In the genomic region with DNA sequence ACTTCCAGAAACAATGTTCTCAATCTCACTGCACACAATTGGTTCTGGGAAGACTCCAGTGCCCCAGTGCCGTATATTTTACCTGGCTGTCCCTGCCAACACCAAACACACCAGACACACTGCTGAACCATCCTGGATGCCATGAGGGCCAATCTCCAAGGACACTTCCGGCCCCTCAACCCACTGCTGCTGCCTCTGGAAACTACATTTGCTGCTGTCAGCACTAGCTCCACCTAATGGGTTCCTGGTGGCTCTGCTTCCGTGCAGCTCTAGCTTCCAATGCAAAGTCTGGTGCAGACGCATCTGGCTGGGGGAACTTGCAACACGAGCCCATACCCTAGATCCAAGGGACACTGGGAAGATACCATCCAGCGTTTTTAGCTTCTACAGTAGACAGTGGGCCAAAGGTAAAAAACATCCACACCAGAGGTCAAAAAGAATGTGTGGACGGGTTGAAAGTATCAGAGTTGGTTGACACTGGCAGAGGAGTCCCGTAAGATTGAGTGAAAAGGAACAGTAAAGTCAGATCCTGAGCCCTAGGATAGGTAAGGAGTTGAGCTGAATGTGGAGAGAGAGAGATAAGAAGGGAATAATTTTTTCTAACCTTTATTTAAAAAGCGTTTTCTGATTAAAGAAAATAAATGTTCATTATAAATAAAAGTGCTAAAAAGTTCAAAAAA, we compare ENCODE assay signal across 9 cellular contexts.
DNase-seq lines count a peak whose midpoint lies in the region; ATAC-seq, FAIRE-seq and TF ChIP-seq lines count a peak whose summit lies in the region.
"Had no signal": no experiment of that assay in that cellular context is flagged by ENCODE, and none has a peak within 500 bp of the region (broad histone marks: within the 10 kb centered on the region; RNA-seq: fewer than 3 reads in every experiment).

No MANE protein-coding gene starts in this region.

- WGBS in HepG2 (ENCODE audit: low lambda C conversion rate) = 31% methylated on average over 9 of the region's 9 CpGs

- peaks cover 16% of the 10 kb centered on the region for H3K4me1 ChIP-seq in HepG2 (ENCODE audit: insufficient read depth, low read length)

- H3K79me2 ChIP-seq in HepG2 (ENCODE audit: insufficient read depth, low read length) = no peaks in the 10 kb centered on the region

- H3K27ac ChIP-seq in HepG2 (ENCODE audit: extremely low read length, insufficient read depth, low read length) = no peak overlapping the region

- ATAC-seq in HepG2 (peak; percentile 88), GM19023 (IDR thresholded peaks at IDR 0.05; ENCODE audit: unreplicated experiment) (no peak)

- POLR2A ChIA-PET in HepG2 (lab: Yijun Ruan, JAX) = no interaction called here

- intact Hi-C loops in HepG2 (cut with micrococcal nuclease; ENCODE audit: unreplicated experiment) = no loop called here

- no peak for TF ChIP-seq POLR2A in HepG2 (IDR thresholded peaks at IDR 0.05; ENCODE audit: insufficient read depth in 1 of 2, low read depth in 2 of 2, low read length in 2 of 2)

- no peak for TF ChIP-seq RAD21 in HepG2 (CRISPR knock-in tag; IDR thresholded peaks at IDR 0.05)

- no peaks in the 10 kb centered on the region for H4K20me1 ChIP-seq in HepG2 (ENCODE audit: insufficient read depth, low read length)

- in situ Hi-C loops in HepG2 (cut with HindIII; ENCODE audit: extremely low pct_ligation_motif_present, low pct_unique_long_range_greater_than_20kb) = no loop called here

- H3K27me3 ChIP-seq in HepG2 (ENCODE audit: control insufficient read depth in 1 of 2, insufficient read depth in 2 of 2, low read length in 2 of 2) = peaks cover 0 to 4% of the 10 kb centered on the region in 2 experiments; a peak in 1 of 5 replicates

- BruUV-seq in HepG2 (replicated peaks; lab: Mats Ljungman, UMichigan) = no TSS peak

- TF ChIP-seq CTCF in HepG2 (CRISPR knock-in tag; IDR thresholded peaks at IDR 0.05) = peak; percentile 53

- TF ChIP-seq EP300 in HepG2 (IDR thresholded peaks at IDR 0.05; ENCODE audit: low read depth in 2 of 2, low read length in 2 of 2) (no peak), HepG2 (CRISPR knock-in tag; IDR thresholded peaks at IDR 0.05; ENCODE audit: borderline replicate concordance) (no peak)

- no peaks in the 10 kb centered on the region for H3K36me3 ChIP-seq in HepG2 (replicated peaks in 1 of 2; ENCODE audit: control insufficient read depth in 1 of 2, insufficient read depth in 2 of 2, low read length in 2 of 2)

- H3K9me3 ChIP-seq in HepG2 (ENCODE audit: low read length) = no peaks in the 10 kb centered on the region

- CTCF ChIA-PET in HepG2 (lab: Yijun Ruan, JAX; ENCODE audit: low intra/inter-chr PET ratio, low total read pairs) = no interaction called here

- H3K4me3 ChIP-seq in HepG2 (replicated peaks in 1 of 3; ENCODE audit: insufficient read depth in 1 of 3, low read depth in 2 of 3, low read length in 3 of 3) = no peak overlapping the region

- no peak overlapping the region for H3K9ac ChIP-seq in HepG2 (ENCODE audit: insufficient read depth, low read depth, low read length)

- FAIRE-seq in HepG2 (lab: Jason Lieb, UNC) = peak; percentile 26
- FAIRE-seq: islet of Langerhans had no signal

- H2AFZ ChIP-seq in HepG2 (ENCODE audit: low read length) = no peak overlapping the region

- DNase-seq in EH (ENCODE audit: low read depth) (peak; percentile 11), HuH-7 (ENCODE audit: low spot score) (peak; percentile 59), amniotic epithelial cell (ENCODE audit: low read depth) (peak; percentile 5), HepG2 (ENCODE audit: low spot score) (peak; percentile 18), NCI-H345 (lab: John Stamatoyannopoulos, UW) (no peak), occipital lobe (lab: John Stamatoyannopoulos, UW) (no peak), epidermal melanocyte (ENCODE audit: insufficient read length, low spot score) (no peak)

- no peak overlapping the region; the same call in 1 of the 2 replicates for H3K4me2 ChIP-seq in HepG2 (ENCODE audit: low read depth, low read length)

TF ChIP-seq in HepG2, 621 proteins besides CTCF, POLR2A, EP300 and RAD21 (continues in another document):
- TF ChIP-seq MAFK (conservative IDR thresholded peaks at IDR 0.05 in 1 of 2, IDR thresholded peaks at IDR 0.05 in 1 of 2; ENCODE audit: low read length in 2 of 2) = peak; percentile 54 to 73
- TF ChIP-seq ATM (IDR thresholded peaks at IDR 0.05; ENCODE audit: borderline replicate concordance) = no peak
- TF ChIP-seq RFXAP (CRISPR knock-in tag; IDR thresholded peaks at IDR 0.05; ENCODE audit: borderline replicate concordance) = no peak
- no peak for TF ChIP-seq CEBPB (IDR thresholded peaks at IDR 0.05; ENCODE audit: borderline replicate concordance, low read depth, low read length)
- no peak for TF ChIP-seq RBFOX2 (IDR thresholded peaks at IDR 0.05; ENCODE audit: low read depth, low read length)
- no peak for TF ChIP-seq HCFC1 (IDR thresholded peaks at IDR 0.05; ENCODE audit: low read depth, low read length)
- no peak for TF ChIP-seq CENPT (CRISPR knock-in tag; IDR thresholded peaks at IDR 0.05; ENCODE audit: low read depth)
- no peak for TF ChIP-seq KAT7 (CRISPR knock-in tag; IDR thresholded peaks at IDR 0.05; ENCODE audit: borderline replicate concordance)
- TF ChIP-seq DPF2 (CRISPR knock-in tag; IDR thresholded peaks at IDR 0.05; ENCODE audit: borderline replicate concordance, low read depth) = no peak
- TF ChIP-seq ZNF275 (CRISPR knock-in tag; IDR thresholded peaks at IDR 0.05; ENCODE audit: borderline replicate concordance) = no peak
- TF ChIP-seq ZNF225 (CRISPR knock-in tag; IDR thresholded peaks at IDR 0.05) = no peak
- no peak for TF ChIP-seq NFE2L2 (IDR thresholded peaks at IDR 0.05; ENCODE audit: low read length)
- no peak for TF ChIP-seq ZBTB21 (CRISPR knock-in tag; IDR thresholded peaks at IDR 0.05)
- no peak for TF ChIP-seq ARID5B (CRISPR knock-in tag; IDR thresholded peaks at IDR 0.05)
- TF ChIP-seq HDAC6 (IDR thresholded peaks at IDR 0.05; ENCODE audit: low read depth, low read length) = no peak

Comparison
In these comparisons a context has a peak if more than half of its experiments do, and no peak if none do; other contexts are left out.
1. DNase-seq: peak in EH (single experiment), HuH-7 (single experiment), amniotic epithelial cell (single experiment) and HepG2 (single experiment); none in NCI-H345 (single experiment), occipital lobe (single experiment) and epidermal melanocyte (single experiment).